8 cellular contexts compared by ENCODE assay signal in the genomic region with DNA sequence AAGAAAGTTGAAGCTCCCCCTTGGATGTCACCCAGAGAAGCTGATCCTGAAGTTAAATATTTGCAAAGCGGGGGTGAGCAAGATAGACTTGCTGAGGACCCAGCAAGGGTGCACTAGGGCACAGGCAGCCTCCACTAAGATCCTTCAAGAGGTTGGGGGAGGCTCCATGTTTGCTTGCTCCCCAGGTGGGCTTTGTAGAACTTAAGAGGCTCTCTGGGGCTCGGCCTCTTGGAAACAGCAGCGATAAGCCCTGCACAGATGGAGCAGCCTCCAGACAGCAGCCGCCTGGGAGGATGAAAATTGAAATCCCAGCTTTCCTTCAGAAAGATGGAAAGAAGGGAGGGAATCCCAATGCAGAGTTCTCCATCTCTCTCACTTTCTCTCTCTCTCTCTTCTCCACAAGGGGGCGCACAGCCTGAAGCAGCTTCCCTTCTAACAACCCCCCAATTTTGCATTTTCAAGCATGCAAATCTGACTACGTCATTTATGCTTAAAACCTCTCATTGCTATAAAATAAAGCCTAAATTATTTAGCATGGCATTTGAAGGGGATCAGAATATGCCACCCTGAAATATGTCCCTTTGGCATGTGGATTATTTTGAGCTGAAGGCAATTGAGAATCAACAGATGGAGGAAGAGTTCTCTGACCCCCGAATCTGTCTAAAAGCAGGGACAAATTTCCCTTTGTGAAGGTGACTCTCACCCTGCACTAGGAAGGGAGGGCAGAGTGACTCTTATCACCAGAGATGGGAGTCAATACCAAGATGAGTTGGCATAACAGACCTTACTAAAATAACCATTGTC.
DNase-seq lines count a peak whose midpoint lies in the region; ATAC-seq and TF ChIP-seq lines count a peak whose summit lies in the region.

No MANE protein-coding gene starts in this region.

- no peaks in the 10 kb centered on the region for H3K36me3 ChIP-seq in endodermal cell (ENCODE audit: control insufficient read depth, insufficient read depth, low read length)
- no peaks in the 10 kb centered on the region for H3K36me3 ChIP-seq in spleen
- no peaks in the 10 kb centered on the region for H3K36me3 ChIP-seq in gastroesophageal sphincter

- no peaks in the 10 kb centered on the region for H3K36me3 Mint-ChIP-seq in endodermal cell (ENCODE audit: low read depth)
- no peaks in the 10 kb centered on the region for H3K36me3 Mint-ChIP-seq in activated T-cell treated with anti-CD3 and anti-CD28 coated beads, Interleukin-2, amount 50 U/mL, for 24 hours (ENCODE audit: low read depth)

- no peaks in the 10 kb centered on the region for H3K27me3 ChIP-seq in AG04450 (ENCODE audit: control insufficient read depth, insufficient read depth, low read length)
- H3K27me3 ChIP-seq in endodermal cell (ENCODE audit: control insufficient read depth, insufficient read depth, low read length, poor library complexity, severe bottlenecking) = no peaks in the 10 kb centered on the region
- no peaks in the 10 kb centered on the region for H3K27me3 ChIP-seq in spleen (replicated peaks in 1 of 7)
- H3K27me3 ChIP-seq in gastroesophageal sphincter = no peaks in the 10 kb centered on the region

- no peak overlapping the region for H3K27ac Mint-ChIP-seq in endodermal cell
- no peak overlapping the region for H3K27ac Mint-ChIP-seq in activated T-cell treated with anti-CD3 and anti-CD28 coated beads, Interleukin-2, amount 50 U/mL, for 24 hours

- no peak overlapping the region for H3K27ac ChIP-seq in AG04450 (ENCODE audit: low read depth, low read length)
- no peak overlapping the region for H3K27ac ChIP-seq in endodermal cell (ENCODE audit: low read depth, low read length)
- H3K27ac ChIP-seq in spleen = no peak overlapping the region
- H3K27ac ChIP-seq in gastroesophageal sphincter = no peak overlapping the region

- H3K9me3 Mint-ChIP-seq in endodermal cell = peaks cover 12% of the 10 kb centered on the region
- H3K9me3 Mint-ChIP-seq in activated T-cell treated with anti-CD3 and anti-CD28 coated beads, Interleukin-2, amount 50 U/mL, for 24 hours = no peaks in the 10 kb centered on the region

- ATAC-seq in GM18498 (IDR thresholded peaks at IDR 0.05; ENCODE audit: unreplicated experiment) = peak; percentile 51
- no peak for ATAC-seq in gastroesophageal sphincter

- intact Hi-C loops in spleen (cut with DNase I; ENCODE audit: low total_unique reads) = no loop called here

- no peaks in the 10 kb centered on the region for H3K9me3 ChIP-seq in AG04450 (ENCODE audit: control insufficient read depth, insufficient read depth, low read length)
- peaks cover 16% of the 10 kb centered on the region for H3K9me3 ChIP-seq in endodermal cell (ENCODE audit: control insufficient read depth, low read length)
- peaks cover 0 to 17% (median 2%) of the 10 kb centered on the region in 8 donors for H3K9me3 ChIP-seq in spleen
- H3K9me3 ChIP-seq in gastroesophageal sphincter = peaks cover 0 to 19% (median 0%) of the 10 kb centered on the region in 3 donors

- peaks cover 4% of the 10 kb centered on the region for H3K27me3 Mint-ChIP-seq in endodermal cell (ENCODE audit: insufficient read depth)
- H3K27me3 Mint-ChIP-seq in activated T-cell treated with anti-CD3 and anti-CD28 coated beads, Interleukin-2, amount 50 U/mL, for 24 hours = peaks cover 3% of the 10 kb centered on the region

- H3K4me3 Mint-ChIP-seq in endodermal cell = peak overlapping the region; percentile 15
- no peak overlapping the region for H3K4me3 Mint-ChIP-seq in activated T-cell treated with anti-CD3 and anti-CD28 coated beads, Interleukin-2, amount 50 U/mL, for 24 hours

- POLR2A ChIA-PET in AG04450 (lab: Yijun Ruan, JAX) = no interaction called here

- TF ChIP-seq CTCF in AG04450 (IDR thresholded peaks at IDR 0.05; ENCODE audit: low read depth, low read length) = peak; percentile 71
- TF ChIP-seq CTCF in endodermal cell (conservative IDR thresholded peaks at IDR 0.05) = peak; percentile 89
- TF ChIP-seq CTCF in spleen (IDR thresholded peaks at IDR 0.05 in 8 of 11, conservative IDR thresholded peaks at IDR 0.05 in 3 of 11) = peak in 2 of 11 experiments; percentile 18 to 21
- TF ChIP-seq CTCF in gastroesophageal sphincter (IDR thresholded peaks at IDR 0.05) = no peak

- no peak for TF ChIP-seq EP300 in gastroesophageal sphincter (IDR thresholded peaks at IDR 0.05)

- DNase-seq in AG04450 (ENCODE audit: low read depth, low spot score) (no peak), NCI-H1694 treated with DMSO at 0.1 percent for 48 hours (lab: John Stamatoyannopoulos, UW) (peak; percentile 25), endodermal cell (peak; percentile 68), spleen (no peak), NCI-H1436 treated with DMSO at 0.1 percent for 48 hours (lab: John Stamatoyannopoulos, UW) (no peak)
- DNase-seq in activated T-cell treated with anti-CD3 and anti-CD28 coated beads, Interleukin-2, amount 50 U/mL, for 24 hours = no peak

- peaks cover 15% of the 10 kb centered on the region for H3K4me1 Mint-ChIP-seq in endodermal cell
- H3K4me1 Mint-ChIP-seq in activated T-cell treated with anti-CD3 and anti-CD28 coated beads, Interleukin-2, amount 50 U/mL, for 24 hours (ENCODE audit: low read depth) = no peaks in the 10 kb centered on the region

- no peak for TF ChIP-seq POLR2A in spleen (IDR thresholded peaks at IDR 0.05)
- TF ChIP-seq POLR2A in gastroesophageal sphincter (IDR thresholded peaks at IDR 0.05) = no peak

- H3K4me1 ChIP-seq in endodermal cell (ENCODE audit: control insufficient read depth, insufficient read depth, low read length) = peaks cover 3% of the 10 kb centered on the region
- no peaks in the 10 kb centered on the region for H3K4me1 ChIP-seq in spleen
- no peaks in the 10 kb centered on the region for H3K4me1 ChIP-seq in gastroesophageal sphincter

- CTCF ChIA-PET in AG04450 (lab: Charles Lee) = interaction anchor here (0.6 to 2.9 kb wide), 12 partner anchors 10 to 562 kb away, joined by 3 to 23 read pairs (median 4); no protein-coding TSS in a partner anchor

- no peak overlapping the region for H3K9ac ChIP-seq in endodermal cell (ENCODE audit: extremely low read depth, low read length, poor library complexity, severe bottlenecking)

- WGBS in endodermal cell (ENCODE audit: insufficient coverage in 1 of 2, insufficient read length in 1 of 2), 2 experiments = 56 to 78% methylated on average over 2 to 7 of the region's 7 CpGs
- 76 to 83% (median 79%) methylated on average over 7 of the region's 7 CpGs for WGBS in spleen, 5 donors
- WGBS in gastroesophageal sphincter (ENCODE audit: low coverage in 1 of 2), 2 donors = 83 to 90% methylated on average over 2 to 3 of the region's 7 CpGs

- H3K4me3 ChIP-seq in AG04450 (ENCODE audit: low read depth, low read length) = no peak overlapping the region
- H3K4me3 ChIP-seq in endodermal cell (ENCODE audit: low read length) = peak overlapping the region; percentile 66
- no peak overlapping the region for H3K4me3 ChIP-seq in spleen
- no peak overlapping the region for H3K4me3 ChIP-seq in gastroesophageal sphincter

Comparison
In these comparisons a context has a peak if more than half of its experiments do, and no peak if none do; other contexts are left out.
1. DNase-seq: peak in NCI-H1694 treated with DMSO at 0.1 percent for 48 hours (single experiment) and endodermal cell (single experiment); none in AG04450 (single experiment), spleen (single experiment), activated T-cell treated with anti-CD3 and anti-CD28 coated beads, Interleukin-2, amount 50 U/mL, for 24 hours (single experiment) and NCI-H1436 treated with DMSO at 0.1 percent for 48 hours (single experiment).
2. CTCF ChIP-seq: peak in AG04450 (single experiment) and endodermal cell (single experiment); none in gastroesophageal sphincter (0 of 4).